24 cellular contexts compared by ENCODE assay signal in genomic region chr17:14138649-14139048, GRCh38.
DNase-seq lines count a peak whose midpoint lies in the region; ATAC-seq, FAIRE-seq and TF ChIP-seq lines count a peak whose summit lies in the region.
"Had no signal": no experiment of that assay in that cellular context is flagged by ENCODE, and none has a peak within 500 bp of the region (broad histone marks: within the 10 kb centered on the region; RNA-seq: fewer than 3 reads in every experiment).

No MANE protein-coding gene starts in this region.

- H4K5ac ChIP-seq in H1 (ENCODE audit: insufficient read length, low read depth, low read length): no peak overlapping the region

- TF ChIP-seq CTCF in GM23338 (conservative IDR thresholded peaks at IDR 0.05; ENCODE audit: low read depth in 2 of 2) (no peak), H1 (IDR thresholded peaks at IDR 0.05; ENCODE audit: control extremely low read depth in 1 of 3, insufficient read depth in 1 of 3, low read depth in 1 of 3, low read length in 3 of 3) (no peak), neural progenitor cell (IDR thresholded peaks at IDR 0.05) (no peak)

- no peaks in the 10 kb centered on the region for H3K27me3 Mint-ChIP-seq in activated naive CD4-positive, alpha-beta T cell treated with anti-CD3 and anti-CD28 coated beads for 36 hours (ENCODE audit: low read depth)
- H3K27me3 Mint-ChIP-seq in GM23338 (ENCODE audit: insufficient read depth, low read depth, poor library complexity): no peaks in the 10 kb centered on the region
- H3K27me3 Mint-ChIP-seq in neural progenitor cell (ENCODE audit: insufficient read depth, low read depth): no peaks in the 10 kb centered on the region
- H3K27me3 Mint-ChIP-seq: CD4-positive, alpha-beta T cell; CD8-positive, alpha-beta memory T cell had no signal

- H3K14ac ChIP-seq in H1 (ENCODE audit: insufficient read length): no peak overlapping the region

- H3K4me1 Mint-ChIP-seq in activated naive CD4-positive, alpha-beta T cell treated with anti-CD3 and anti-CD28 coated beads for 36 hours (ENCODE audit: low read depth): peaks cover 42% of the 10 kb centered on the region
- H3K4me1 Mint-ChIP-seq in GM23338 (peaks cover 59% of the 10 kb centered on the region), neural progenitor cell (peaks cover 13% of the 10 kb centered on the region)

- no peak overlapping the region for H2BK20ac ChIP-seq in H1 (ENCODE audit: low read length)

- H3F3A ChIP-seq in GM23338 (replicated peaks; ENCODE audit: low read depth) (no peaks in the 10 kb centered on the region), neural progenitor cell (ENCODE audit: low read depth) (no peaks in the 10 kb centered on the region)

- H3K36me3 Mint-ChIP-seq in activated naive CD4-positive, alpha-beta T cell treated with anti-CD3 and anti-CD28 coated beads for 36 hours (ENCODE audit: low read depth): peaks cover 2% of the 10 kb centered on the region
- no peaks in the 10 kb centered on the region for H3K36me3 Mint-ChIP-seq in activated naive CD4-positive, alpha-beta T cell treated with anti-CD3 and anti-CD28 coated beads, Interleukin-2, amount 50 U/mL, for 72 hours
- H3K36me3 Mint-ChIP-seq in GM23338 (ENCODE audit: low read depth) (no peaks in the 10 kb centered on the region), neural progenitor cell (no peaks in the 10 kb centered on the region)
- H3K36me3 Mint-ChIP-seq: CD14-positive monocyte; CD8-positive, alpha-beta memory T cell had no signal

- H3K79me2 ChIP-seq in GM23338 (replicated peaks; ENCODE audit: insufficient read depth) (peaks cover 11% of the 10 kb centered on the region), H1 (ENCODE audit: control insufficient read depth in 1 of 2, insufficient read depth in 2 of 2, low read length in 2 of 2) (peaks cover 0 to 7% of the 10 kb centered on the region in 2 experiments; a peak in 3 of 4 replicates), neural progenitor cell (ENCODE audit: low read depth) (no peaks in the 10 kb centered on the region)

- H2AFZ ChIP-seq in GM23338 (no peak overlapping the region), H1 (ENCODE audit: low read length) (no peak overlapping the region), neural progenitor cell (replicated peaks) (no peak overlapping the region)

- no peak overlapping the region for H2BK5ac ChIP-seq in H1 (ENCODE audit: low read depth, low read length)

- H3K4me1 ChIP-seq in GM23338 (ENCODE audit: insufficient read depth): peaks cover 62% of the 10 kb centered on the region
- H3K4me1 ChIP-seq in H1 (replicated peaks in 1 of 4; ENCODE audit: control insufficient read depth in 3 of 4, insufficient read depth in 4 of 4, low read length in 3 of 4): peaks cover 0 to 15% (median 3%) of the 10 kb centered on the region in 4 experiments; a peak in 6 of 7 replicates
- H3K4me1 ChIP-seq in neural progenitor cell: peaks cover 21% of the 10 kb centered on the region
- H3K4me1 ChIP-seq: BE2C; BLaER1 treated with 17β-estradiol and CSF1 and Interleukin-3, amounts not matched to agents 10 nM and 100 nM had no signal

- no peaks in the 10 kb centered on the region for H3K9me3 Mint-ChIP-seq in activated naive CD4-positive, alpha-beta T cell treated with anti-CD3 and anti-CD28 coated beads for 36 hours
- no peaks in the 10 kb centered on the region for H3K9me3 Mint-ChIP-seq in activated naive CD4-positive, alpha-beta T cell treated with anti-CD3 and anti-CD28 coated beads, Interleukin-2, amount 50 U/mL, for 72 hours
- H3K9me3 Mint-ChIP-seq in GM23338 (no peaks in the 10 kb centered on the region), neural progenitor cell (no peaks in the 10 kb centered on the region)
- H3K9me3 Mint-ChIP-seq: CD14-positive monocyte; CD4-positive, alpha-beta T cell; CD8-positive, alpha-beta memory T cell; H9; HFFc6 had no signal

- H3K18ac ChIP-seq in H1 (ENCODE audit: extremely low read depth, low read length): no peak overlapping the region

- H3K9ac ChIP-seq in H1 (replicated peaks in 1 of 4; ENCODE audit: extremely low read depth in 1 of 4, low read depth in 3 of 4, low read length in 3 of 4) (no peak overlapping the region; a peak in 1 of 7 replicates), neural progenitor cell (no peak overlapping the region)
- H3K9ac ChIP-seq: BLaER1 treated with 17β-estradiol and CSF1 and Interleukin-3, amounts not matched to agents 10 nM and 100 nM had no signal

- H2AK5ac ChIP-seq in H1 (ENCODE audit: low read depth, low read length): no peak overlapping the region

- H3K56ac ChIP-seq in H1 (replicated peaks; ENCODE audit: insufficient read length, low read depth, low read length): no peak overlapping the region

- H3K23me2 ChIP-seq in H1 (ENCODE audit: low read depth, low read length): no peaks in the 10 kb centered on the region

- FAIRE-seq in H1 (lab: Jason Lieb, UNC): peak; percentile 32
- FAIRE-seq: D721Med, GM12878 had no signal

- no peak for TF ChIP-seq POLR2A in H1 (IDR thresholded peaks at IDR 0.05; ENCODE audit: control extremely low read depth in 1 of 2, low read depth in 2 of 2, low read length in 2 of 2)

- no peaks in the 10 kb centered on the region; the same call in 1 of the 2 replicates for H3K79me1 ChIP-seq in H1 (ENCODE audit: low read depth, low read length)

- ATAC-seq in activated naive CD4-positive, alpha-beta T cell treated with anti-CD3 and anti-CD28 coated beads, Interleukin-2, amount 50 U/mL, for 72 hours: no peak
- ATAC-seq in GM23338: peak; percentile 63
- no peak for ATAC-seq in GM19452 (IDR thresholded peaks at IDR 0.05; ENCODE audit: unreplicated experiment)
- ATAC-seq: A549, GM12878 had no signal

- H3K9me3 ChIP-seq in H1 (ENCODE audit: insufficient read depth in 2 of 2, low read depth in 1 of 2, low read length in 1 of 2) (no peaks in the 10 kb centered on the region), neural progenitor cell (ENCODE audit: low read depth) (no peaks in the 10 kb centered on the region)
- H3K9me3 ChIP-seq: A549; BE2C; BLaER1 treated with 17β-estradiol and CSF1 and Interleukin-3, amounts not matched to agents 10 nM and 100 nM had no signal

- intact Hi-C loops in activated naive CD4-positive, alpha-beta T cell treated with anti-CD3 and anti-CD28 coated beads for 36 hours (cut with micrococcal nuclease): no loop called here

- H4K20me1 ChIP-seq in GM23338 (replicated peaks; ENCODE audit: insufficient read depth) (no peaks in the 10 kb centered on the region), H1 (replicated peaks in 1 of 2; ENCODE audit: control insufficient read depth in 1 of 2, insufficient read depth in 2 of 2, low read length in 2 of 2) (no peaks in the 10 kb centered on the region), neural progenitor cell (ENCODE audit: low read depth) (peaks cover 5% of the 10 kb centered on the region)

- H3K23ac ChIP-seq in H1 (ENCODE audit: insufficient read length): no peak overlapping the region

- CTCF ChIA-PET in activated naive CD4-positive, alpha-beta T cell treated with anti-CD3 and anti-CD28 coated beads for 36 hours (lab: Charles Lee): no interaction called here
- CTCF ChIA-PET in H1 (lab: Charles Lee; ENCODE audit: partially characterized antibody): interaction anchor here (1.2 kb wide), 1 partner anchor 159 kb away, joined by 3 read pairs; no protein-coding TSS in a partner anchor

- TF ChIP-seq EP300 in H1 (IDR thresholded peaks at IDR 0.05; ENCODE audit: borderline replicate concordance in 1 of 2, low read depth in 2 of 2, low read length in 2 of 2): no peak

- H3K27ac ChIP-seq in GM23338 (ENCODE audit: low read depth) (no peak overlapping the region), H1 (ENCODE audit: low read depth, low read length) (no peak overlapping the region), neural progenitor cell (no peak overlapping the region)
- H3K27ac ChIP-seq: A549; BLaER1 treated with 17β-estradiol and CSF1 and Interleukin-3, amounts not matched to agents 10 nM and 100 nM had no signal

- H2BK12ac ChIP-seq in H1 (ENCODE audit: low read depth, low read length): no peak overlapping the region

- no peak overlapping the region for H2BK15ac ChIP-seq in H1 (ENCODE audit: low read length)

- no peaks in the 10 kb centered on the region for H3K9me2 ChIP-seq in GM23338 (ENCODE audit: insufficient read depth)

- H3K27ac Mint-ChIP-seq in activated naive CD4-positive, alpha-beta T cell treated with anti-CD3 and anti-CD28 coated beads for 36 hours: peak overlapping the region; percentile 20
- H3K27ac Mint-ChIP-seq in activated naive CD4-positive, alpha-beta T cell treated with anti-CD3 and anti-CD28 coated beads, Interleukin-2, amount 50 U/mL, for 72 hours: no peak overlapping the region
- H3K27ac Mint-ChIP-seq in GM23338: peak overlapping the region; percentile 71
- no peak overlapping the region for H3K27ac Mint-ChIP-seq in neural progenitor cell
- H3K27ac Mint-ChIP-seq: CD14-positive monocyte; CD4-positive, alpha-beta T cell; CD8-positive, alpha-beta memory T cell; HFFc6 had no signal

- H3K4me3 ChIP-seq in GM23338: no peak overlapping the region
- no peak overlapping the region for H3K4me3 ChIP-seq in H1 (ENCODE audit: extremely low read depth in 1 of 4, insufficient read depth in 2 of 4, low read depth in 3 of 4, low read length in 4 of 4)
- no peak overlapping the region for H3K4me3 ChIP-seq in neural progenitor cell
- H3K4me3 ChIP-seq: A549; BLaER1 treated with 17β-estradiol and CSF1 and Interleukin-3, amounts not matched to agents 10 nM and 100 nM; GM12878 had no signal

- H3K4me2 ChIP-seq in GM23338: no peak overlapping the region
- H3K4me2 ChIP-seq in H1 (ENCODE audit: insufficient read depth in 1 of 2, low read depth in 2 of 2, low read length in 2 of 2): no peak overlapping the region
- no peak overlapping the region for H3K4me2 ChIP-seq in neural progenitor cell
- H3K4me2 ChIP-seq: A549; BLaER1 treated with 17β-estradiol and CSF1 and Interleukin-3, amounts not matched to agents 10 nM and 100 nM had no signal

- DNase-seq in activated naive CD4-positive, alpha-beta T cell treated with anti-CD3 and anti-CD28 coated beads for 36 hours: no peak
- DNase-seq in activated naive CD4-positive, alpha-beta T cell treated with anti-CD3 and anti-CD28 coated beads, Interleukin-2, amount 50 U/mL, for 72 hours (ENCODE audit: low spot score in 2 of 2): no peak
- DNase-seq in GM23338 (ENCODE audit: low spot score) (no peak), H1 (ENCODE audit: low read depth in 1 of 2, low spot score in 2 of 2) (no peak), neural progenitor cell (ENCODE audit: low spot score) (peak; percentile 12), occipital lobe (lab: John Stamatoyannopoulos, UW) (no peak)
- DNase-seq: 8988T; ACHN; AML-193; BE2C; CD4-positive, alpha-beta T cell; CD8-positive, alpha-beta memory T cell; DMS 273 treated with DMSO at 0.1 percent for 48 hours; DMS79; EL; GDM1; H9; HFFc6 had no signal

- WGBS in H1 (ENCODE audit: extremely low coverage in 1 of 2, insufficient coverage in 1 of 2, insufficient read length in 1 of 2, insufficient replicate concordance in 2 of 2, low coverage in 1 of 2, low lambda C conversion rate in 2 of 2, missing lambda C conversion rate in 1 of 2), 2 experiments: 90% methylated on average over 7 of the region's 7 CpGs; no CpG with 5 or more reads in 1 of the 2 experiments

- H3K4ac ChIP-seq in H1 (replicated peaks; ENCODE audit: insufficient read length, low read depth, low read length): no peak overlapping the region

- H2BK120ac ChIP-seq in H1 (replicated peaks; ENCODE audit: low read depth, low read length): no peak overlapping the region

- no peak overlapping the region for H4K91ac ChIP-seq in H1 (replicated peaks; ENCODE audit: insufficient read length, low read length)

- H3K27me3 ChIP-seq in GM23338 (ENCODE audit: insufficient read depth) (no peaks in the 10 kb centered on the region), H1 (replicated peaks in 1 of 4; ENCODE audit: control insufficient read depth in 3 of 4, extremely low read depth in 1 of 4, insufficient read depth in 3 of 4, low read length in 3 of 4) (no peaks in the 10 kb centered on the region), neural progenitor cell (no peaks in the 10 kb centered on the region)
- H3K27me3 ChIP-seq: BE2C; BLaER1 treated with 17β-estradiol and CSF1 and Interleukin-3, amounts not matched to agents 10 nM and 100 nM had no signal

- H3K4me3 Mint-ChIP-seq in activated naive CD4-positive, alpha-beta T cell treated with anti-CD3 and anti-CD28 coated beads for 36 hours: no peak overlapping the region
- H3K4me3 Mint-ChIP-seq in GM23338 (no peak overlapping the region), neural progenitor cell (no peak overlapping the region)
- H3K4me3 Mint-ChIP-seq: CD14-positive monocyte; CD4-positive, alpha-beta T cell; CD8-positive, alpha-beta memory T cell; H9; HFFc6 had no signal

- H3K36me3 ChIP-seq in GM23338 (ENCODE audit: insufficient read depth) (no peaks in the 10 kb centered on the region), H1 (ENCODE audit: control insufficient read depth in 2 of 4, insufficient read depth in 4 of 4, low read length in 3 of 4) (no peaks in the 10 kb centered on the region), neural progenitor cell (no peaks in the 10 kb centered on the region)
- H3K36me3 ChIP-seq: BE2C; BLaER1 treated with 17β-estradiol and CSF1 and Interleukin-3, amounts not matched to agents 10 nM and 100 nM had no signal

- POLR2A ChIA-PET in H1 (lab: Charles Lee; ENCODE audit: partially characterized antibody): no interaction called here

- no peak overlapping the region for H4K8ac ChIP-seq in H1 (ENCODE audit: extremely low read depth, insufficient read depth, low read length)

- TF ChIP-seq RAD21 in H1 (IDR thresholded peaks at IDR 0.05 in 1 of 2, conservative IDR thresholded peaks at IDR 0.05 in 1 of 2; ENCODE audit: low read depth in 2 of 2, low read length in 2 of 2): no peak

Comparison
In these comparisons a context has a peak if more than half of its experiments do, and no peak if none do; other contexts are left out.
1. H3K27ac Mint-ChIP-seq: peak in activated naive CD4-positive, alpha-beta T cell treated with anti-CD3 and anti-CD28 coated beads for 36 hours (single experiment) and GM23338 (single experiment); none in activated naive CD4-positive, alpha-beta T cell treated with anti-CD3 and anti-CD28 coated beads, Interleukin-2, amount 50 U/mL, for 72 hours (0 of 2) and neural progenitor cell (single experiment).